Comparison of ENCODE assay signal across 7 cellular contexts in the genomic region with DNA sequence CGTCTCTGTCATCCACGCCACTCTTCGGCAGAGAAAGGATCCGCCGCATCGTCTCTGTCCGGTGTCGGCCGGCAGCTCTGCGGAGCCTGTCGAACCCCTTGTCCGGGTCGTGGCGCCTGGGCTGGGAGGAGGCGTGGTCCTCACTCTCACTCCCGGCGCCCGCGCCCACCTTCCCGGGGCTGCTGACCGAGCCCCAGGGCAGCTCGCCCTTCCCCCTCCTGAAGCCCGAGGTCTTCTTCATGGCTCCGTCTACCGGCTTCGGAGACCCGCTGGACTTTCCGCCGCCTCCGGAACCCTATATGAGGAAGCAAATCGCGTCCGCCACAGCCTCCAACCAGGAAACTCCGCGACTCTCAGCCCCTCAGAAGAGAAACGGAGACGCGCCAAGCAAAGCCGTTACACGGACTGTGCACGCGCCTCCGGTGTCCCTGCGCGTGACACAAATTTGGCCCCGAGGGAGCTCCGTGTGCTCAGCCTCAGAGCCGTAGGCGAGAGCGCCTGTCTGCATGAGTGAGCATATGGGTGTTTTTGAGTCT.
DNase-seq lines count a peak whose midpoint lies in the region; ATAC-seq, FAIRE-seq and TF ChIP-seq lines count a peak whose summit lies in the region.
"Not testable (repeated sequence)": the region's sequence is repeated elsewhere in the genome, so short reads cannot be mapped to it uniquely, and the experiment has no call there.

No MANE protein-coding gene starts in this region.

- H3K4me2 ChIP-seq in neural cell (ENCODE audit: low read length): not testable (repeated sequence)

- CTCF ChIA-PET in activated CD4-positive, alpha-beta T cell treated with anti-CD3 and anti-CD28 coated beads for 36 hours (lab: Charles Lee): not testable (repeated sequence)

- not testable (repeated sequence) for TF ChIP-seq CTCF in epithelial cell of proximal tubule (conservative IDR thresholded peaks at IDR 0.05; ENCODE audit: low read depth, low read length); neural cell (IDR thresholded peaks at IDR 0.05; ENCODE audit: poor library complexity, severe bottlenecking)

- H3K4me3 ChIP-seq in epithelial cell of proximal tubule (ENCODE audit: low read depth, low read length) (peak overlapping the region; percentile 33), neural cell (ENCODE audit: low read length) (peak overlapping the region; percentile 38)

- not testable (repeated sequence) for TF ChIP-seq EP300 in neural cell (conservative IDR thresholded peaks at IDR 0.05; ENCODE audit: poor library complexity, severe bottlenecking)

- FAIRE-seq in GM18507 (lab: Jason Lieb, UNC): peak; percentile 82

- H3K9me2 ChIP-seq in neural cell (ENCODE audit: insufficient read depth, low read length): not testable (repeated sequence)

- peak overlapping the region; percentile 64 for H3K4me3 Mint-ChIP-seq in activated CD4-positive, alpha-beta T cell treated with anti-CD3 and anti-CD28 coated beads for 36 hours

- not testable (repeated sequence) for H3F3A ChIP-seq in neural cell (ENCODE audit: insufficient read depth, low read length, poor library complexity, severe bottlenecking)

- DNase-seq in GM18507 (ENCODE audit: extremely low spot score, insufficient read length, low read depth): peak; percentile 4
- DNase-seq in activated CD4-positive, alpha-beta T cell treated with anti-CD3 and anti-CD28 coated beads for 36 hours: peak; percentile 24
- DNase-seq in epithelial cell of proximal tubule (ENCODE audit: low read depth): not testable (repeated sequence)

- not testable (repeated sequence) for H3K27ac ChIP-seq in neural cell (ENCODE audit: low read length)

- TF ChIP-seq RAD21 in neural cell (conservative IDR thresholded peaks at IDR 0.05): not testable (repeated sequence)

- intact Hi-C loops in activated CD4-positive, alpha-beta T cell treated with anti-CD3 and anti-CD28 coated beads for 36 hours (cut with DNase I, micrococcal nuclease): loop anchor here in 1 of 2 experiments (10.0 kb wide), 1 partner anchor 820 kb away; the partner anchor contains the start of gene GJA3

- not testable (repeated sequence) for H3K9ac ChIP-seq in neural cell (ENCODE audit: low read length)

- not testable (repeated sequence) for H3K27ac Mint-ChIP-seq in activated CD4-positive, alpha-beta T cell treated with anti-CD3 and anti-CD28 coated beads for 36 hours

- not testable (repeated sequence) for H3K36me3 Mint-ChIP-seq in activated CD4-positive, alpha-beta T cell treated with anti-CD3 and anti-CD28 coated beads for 36 hours (ENCODE audit: low read depth)

- H3K9me3 Mint-ChIP-seq in activated CD4-positive, alpha-beta T cell treated with anti-CD3 and anti-CD28 coated beads for 36 hours (ENCODE audit: low read depth): not testable (repeated sequence)

- not testable (repeated sequence) for H3K36me3 ChIP-seq in neural cell (ENCODE audit: insufficient read depth, low read length)

- not testable (repeated sequence) for H2AFZ ChIP-seq in neural cell (ENCODE audit: low read depth, low read length)

- POLR2A ChIA-PET in activated CD4-positive, alpha-beta T cell treated with anti-CD3 and anti-CD28 coated beads for 36 hours (lab: Charles Lee): not testable (repeated sequence)

- ATAC-seq in GM19468 (IDR thresholded peaks at IDR 0.05; ENCODE audit: extremely low read depth, unreplicated experiment) (peak; percentile 50), HG02870 (IDR thresholded peaks at IDR 0.05; ENCODE audit: unreplicated experiment) (peak; percentile 58), HG03565 (IDR thresholded peaks at IDR 0.05; ENCODE audit: unreplicated experiment) (peak; percentile 90)
- not testable (repeated sequence) for ATAC-seq in activated CD4-positive, alpha-beta T cell treated with anti-CD3 and anti-CD28 coated beads for 36 hours

- not testable (repeated sequence) for H3K4me1 Mint-ChIP-seq in activated CD4-positive, alpha-beta T cell treated with anti-CD3 and anti-CD28 coated beads for 36 hours

- H4K20me1 ChIP-seq in neural cell (ENCODE audit: insufficient read depth): not testable (repeated sequence)

- not testable (repeated sequence) for H3K9me3 ChIP-seq in neural cell (ENCODE audit: low read length)

- not testable (repeated sequence) for H3K27me3 ChIP-seq in neural cell (ENCODE audit: insufficient read depth, low read depth, low read length)

- H3K27me3 Mint-ChIP-seq in activated CD4-positive, alpha-beta T cell treated with anti-CD3 and anti-CD28 coated beads for 36 hours: peaks cover 30% of the 10 kb centered on the region

- not testable (repeated sequence) for H3K79me2 ChIP-seq in neural cell (replicated peaks; ENCODE audit: insufficient read depth, low read length)
